ENCODE assay signal across 8 cellular contexts in genomic region chr6:169701218-169701952, GRCh38. TPM values are rescaled to one million over a fixed set of nuclear protein-coding genes. Genes with fewer than 3 reads are reported as not detected.
DNase-seq lines count a peak whose midpoint lies in the region; ATAC-seq, FAIRE-seq and TF ChIP-seq lines count a peak whose summit lies in the region.

No MANE protein-coding gene starts in this region.

- no peak for TF ChIP-seq POLR2A in H1 (IDR thresholded peaks at IDR 0.05; ENCODE audit: control extremely low read depth in 1 of 2, low read depth in 2 of 2, low read length in 2 of 2)

- H4K91ac ChIP-seq in H1 (replicated peaks; ENCODE audit: insufficient read length, low read length) = no peak overlapping the region

- H3K36me3 Mint-ChIP-seq in natural killer cell treated with Interleukin-12 subunit alpha and Interleukin-12 subunit beta and Interleukin-15 and Interleukin-18, amount 100 ng/mL, for 72 hours = no peaks in the 10 kb centered on the region

- H2AFZ ChIP-seq in OCI-LY3 (ENCODE audit: low read depth, low read length) (peak overlapping the region; percentile 72; the same call in 1 of the 2 replicates), H1 (ENCODE audit: low read length) (peak overlapping the region; percentile 55; the same call in 1 of the 2 replicates)

- ATAC-seq in natural killer cell treated with Interleukin-12 subunit alpha and Interleukin-12 subunit beta and Interleukin-15 and Interleukin-18, amount 100 ng/mL, for 72 hours = no peak

- no peak overlapping the region for H3K14ac ChIP-seq in H1 (ENCODE audit: insufficient read length)

- H4K20me1 ChIP-seq in OCI-LY3 (ENCODE audit: insufficient read depth, low read length) = 0 out of 2 replicates have a peak, but pooled peaks cover 17% of the 10 kb centered on the region
- peaks cover 4 to 15% of the 10 kb centered on the region in 2 experiments for H4K20me1 ChIP-seq in H1 (replicated peaks in 1 of 2; ENCODE audit: control insufficient read depth in 1 of 2, insufficient read depth in 2 of 2, low read length in 2 of 2)

- in situ Hi-C loops in HAP-1 (cut with MboI; ENCODE audit: low sequenced_read_pairs) = no loop called here

- peak overlapping the region; percentile 90 for H3K4me3 Mint-ChIP-seq in natural killer cell treated with Interleukin-12 subunit alpha and Interleukin-12 subunit beta and Interleukin-15 and Interleukin-18, amount 100 ng/mL, for 72 hours

- peak overlapping the region; percentile 94 for H3K9ac ChIP-seq in OCI-LY3 (ENCODE audit: low read length)
- peak overlapping the region; percentile 44 to 93 (median 76) for H3K9ac ChIP-seq in H1 (replicated peaks in 1 of 4; ENCODE audit: extremely low read depth in 1 of 4, low read depth in 3 of 4, low read length in 3 of 4)

- H3K9me3 ChIP-seq in HAP-1 = no peaks in the 10 kb centered on the region
- no peaks in the 10 kb centered on the region for H3K9me3 ChIP-seq in OCI-LY3 (ENCODE audit: insufficient read depth, low read length)
- no peaks in the 10 kb centered on the region for H3K9me3 ChIP-seq in H1 (ENCODE audit: insufficient read depth in 2 of 2, low read depth in 1 of 2, low read length in 1 of 2)

- peak; percentile 75 for DNase-seq in DMS 273 (lab: John Stamatoyannopoulos, UW; ENCODE audit: unreplicated experiment)
- DNase-seq in DMS 273 treated with DMSO at 0.1 percent for 48 hours (lab: John Stamatoyannopoulos, UW) = no peak
- DNase-seq in HAP-1 (ENCODE audit: low spot score in 2 of 2) = peak in 1 of 2 experiments; percentile 44
- DNase-seq in H1 (ENCODE audit: low read depth in 1 of 2, low spot score in 2 of 2) = no peak
- DNase-seq in natural killer cell treated with Interleukin-12 subunit alpha and Interleukin-12 subunit beta and Interleukin-15 and Interleukin-18, amount 100 ng/mL, for 72 hours (ENCODE audit: low spot score) = no peak
- no peak for DNase-seq in NCI-H1048 (lab: John Stamatoyannopoulos, UW)
- no peak for DNase-seq in central memory CD4-positive, alpha-beta T cell

- TF ChIP-seq RAD21 in H1 (IDR thresholded peaks at IDR 0.05 in 1 of 2, conservative IDR thresholded peaks at IDR 0.05 in 1 of 2; ENCODE audit: low read depth in 2 of 2, low read length in 2 of 2) = no peak

- no peak overlapping the region for H2BK12ac ChIP-seq in H1 (ENCODE audit: low read depth, low read length)

- H3K9me3 Mint-ChIP-seq in natural killer cell treated with Interleukin-12 subunit alpha and Interleukin-12 subunit beta and Interleukin-15 and Interleukin-18, amount 100 ng/mL, for 72 hours = no peaks in the 10 kb centered on the region

- no peak overlapping the region for H2AK5ac ChIP-seq in H1 (ENCODE audit: low read depth, low read length)

- no peak overlapping the region for H2BK20ac ChIP-seq in H1 (ENCODE audit: low read length)

- H3K4me3 ChIP-seq in HAP-1 (peak overlapping the region; percentile 97), OCI-LY3 (ENCODE audit: low read length) (peak overlapping the region; percentile 97), H1 (ENCODE audit: extremely low read depth in 1 of 4, insufficient read depth in 2 of 4, low read depth in 3 of 4, low read length in 4 of 4) (peak overlapping the region; percentile 79 to 96 (median 94))

- H3K27ac Mint-ChIP-seq in natural killer cell treated with Interleukin-12 subunit alpha and Interleukin-12 subunit beta and Interleukin-15 and Interleukin-18, amount 100 ng/mL, for 72 hours = peak overlapping the region; percentile 87 to 89

- H3K27me3 Mint-ChIP-seq in natural killer cell treated with Interleukin-12 subunit alpha and Interleukin-12 subunit beta and Interleukin-15 and Interleukin-18, amount 100 ng/mL, for 72 hours = no peaks in the 10 kb centered on the region

- peak overlapping the region; percentile 90 for H4K8ac ChIP-seq in H1 (ENCODE audit: extremely low read depth, insufficient read depth, low read length)

- H3K36me3 ChIP-seq in HAP-1 (replicated peaks) (peaks cover 19% of the 10 kb centered on the region), OCI-LY3 (replicated peaks; ENCODE audit: low read depth, low read length) (peaks cover 3% of the 10 kb centered on the region), H1 (ENCODE audit: control insufficient read depth in 2 of 4, insufficient read depth in 4 of 4, low read length in 3 of 4) (peaks cover 0 to 12% (median under 1%) of the 10 kb centered on the region in 4 experiments; a peak in 3 of 8 replicates)

- WGBS in H1 (ENCODE audit: extremely low coverage in 1 of 2, insufficient coverage in 1 of 2, insufficient read length in 1 of 2, insufficient replicate concordance in 2 of 2, low coverage in 1 of 2, low lambda C conversion rate in 2 of 2, missing lambda C conversion rate in 1 of 2), 2 experiments = 3% methylated on average over 34 of the region's 56 CpGs; no CpG with 5 or more reads in 1 of the 2 experiments

- CTCF ChIA-PET in H1 (lab: Charles Lee; ENCODE audit: partially characterized antibody) = no interaction called here

- H3K79me2 ChIP-seq in OCI-LY3 (ENCODE audit: low read length) (peaks cover 60% of the 10 kb centered on the region), H1 (ENCODE audit: control insufficient read depth in 1 of 2, insufficient read depth in 2 of 2, low read length in 2 of 2) (peaks cover 0 to 66% of the 10 kb centered on the region in 2 experiments; a peak in 3 of 4 replicates)

- H3K23ac ChIP-seq in H1 (ENCODE audit: insufficient read length) = no peak overlapping the region

- H3K4me1 ChIP-seq in HAP-1 (peaks cover 31% of the 10 kb centered on the region), OCI-LY3 (ENCODE audit: low read length) (peaks cover 22% of the 10 kb centered on the region), H1 (replicated peaks in 1 of 4; ENCODE audit: control insufficient read depth in 3 of 4, insufficient read depth in 4 of 4, low read length in 3 of 4) (peaks cover 0 to 16% (median 5%) of the 10 kb centered on the region in 4 experiments; a peak in 2 of 7 replicates)

- 0 out of 2 replicates have a peak overlapping the region, but pooled peaks have one; percentile 84 for H2BK15ac ChIP-seq in H1 (ENCODE audit: low read length)

- H3K4me2 ChIP-seq in OCI-LY3 (ENCODE audit: low read length) (peak overlapping the region; percentile 76), H1 (ENCODE audit: insufficient read depth in 1 of 2, low read depth in 2 of 2, low read length in 2 of 2) (peak overlapping the region; percentile 91 to 96)

- H3K4ac ChIP-seq in H1 (replicated peaks; ENCODE audit: insufficient read length, low read depth, low read length) = no peak overlapping the region

- peak overlapping the region; percentile 75 for H3K18ac ChIP-seq in H1 (ENCODE audit: extremely low read depth, low read length)

- peak overlapping the region; percentile 31 for H3K27ac ChIP-seq in OCI-LY3 (ENCODE audit: low read length)
- H3K27ac ChIP-seq in H1 (ENCODE audit: low read depth, low read length) = peak overlapping the region; percentile 88

- FAIRE-seq in H1 (lab: Jason Lieb, UNC) = no peak

- peak overlapping the region; percentile 95 for H2BK5ac ChIP-seq in H1 (ENCODE audit: low read depth, low read length)

- peaks cover 36 to 46% of the 10 kb centered on the region in 2 donors for H3K4me1 Mint-ChIP-seq in natural killer cell treated with Interleukin-12 subunit alpha and Interleukin-12 subunit beta and Interleukin-15 and Interleukin-18, amount 100 ng/mL, for 72 hours (ENCODE audit: low read depth in 2 of 2)

- H3K27me3 ChIP-seq in HAP-1 (ENCODE audit: low read depth) (no peaks in the 10 kb centered on the region), OCI-LY3 (ENCODE audit: low read depth, low read length) (no peaks in the 10 kb centered on the region), H1 (replicated peaks in 1 of 4; ENCODE audit: control insufficient read depth in 3 of 4, extremely low read depth in 1 of 4, insufficient read depth in 3 of 4, low read length in 3 of 4) (no peaks in the 10 kb centered on the region)

- TF ChIP-seq EP300 in H1 (IDR thresholded peaks at IDR 0.05; ENCODE audit: borderline replicate concordance in 1 of 2, low read depth in 2 of 2, low read length in 2 of 2) = no peak

- H4K5ac ChIP-seq in H1 (ENCODE audit: insufficient read length, low read depth, low read length) = peak overlapping the region; percentile 92

- H3K79me1 ChIP-seq in H1 (ENCODE audit: low read depth, low read length) = peaks cover 16% of the 10 kb centered on the region

- H3K56ac ChIP-seq in H1 (replicated peaks; ENCODE audit: insufficient read length, low read depth, low read length) = peak overlapping the region; percentile 78

- TF ChIP-seq CTCF in OCI-LY3 (IDR thresholded peaks at IDR 0.05; ENCODE audit: low read depth, low read length) = no peak
- TF ChIP-seq CTCF in H1 (IDR thresholded peaks at IDR 0.05; ENCODE audit: control extremely low read depth in 1 of 3, insufficient read depth in 1 of 3, low read depth in 1 of 3, low read length in 3 of 3) = no peak

- H3K23me2 ChIP-seq in H1 (ENCODE audit: low read depth, low read length) = peaks cover 5% of the 10 kb centered on the region; the same call in 1 of the 2 replicates

- POLR2A ChIA-PET in H1 (lab: Charles Lee; ENCODE audit: partially characterized antibody) = interaction anchor here (0.7 to 6.3 kb wide), 15 partner anchors 9 to 134 kb away, joined by 3 to 58 read pairs (median 5); partner anchors contain the start of genes DYNLT2, ERMARD and PHF10

- no peak overlapping the region for H2BK120ac ChIP-seq in H1 (replicated peaks; ENCODE audit: low read depth, low read length)

RNA-seq across cellular contexts. Expression of gene WDR27, which starts 0.4 kb away (rescaled TPM):
- total RNA-seq in H1 (2021; fragmentation: NEBNext Ultra II Directional; extraction: Animal tissue kit (Norgen Biotek cat#: 25700)) = 64.7 and 68.6 TPM in 2 replicates
- polyA plus RNA-seq in H1 (2011; rRNA removed) = 53.6 and 77.6 TPM in 2 replicates
- polyA plus RNA-seq in H1 (2011; cell fraction: cytosol; rRNA removed) = 77.6 TPM
- polyA plus RNA-seq in H1 (2011; cell fraction: nucleus; rRNA removed) = 539 TPM
- 45.1 to 60.7 TPM (median 52.9 TPM) in 4 replicates for polyA plus RNA-seq in H1 (2012, experiment 1 of 2)
- 5.7 TPM for polyA plus RNA-seq in H1 (2012, experiment 2 of 2)
- 39.7 TPM for polyA plus RNA-seq in H1 (2013, experiment 1 of 2)
- 35.8 TPM for polyA plus RNA-seq in H1 (2013, experiment 2 of 2)
- polyA minus RNA-seq in H1 (2011; rRNA and poly(A)+ RNA removed) = 73.4 and 74.5 TPM in 2 replicates
- polyA minus RNA-seq in H1 (2011; cell fraction: cytosol; rRNA and poly(A)+ RNA removed) = 79.7 TPM
- 253 TPM for polyA minus RNA-seq in H1 (2011; cell fraction: nucleus; rRNA and poly(A)+ RNA removed)
- total RNA-seq in natural killer cell treated with Interleukin-12 subunit alpha and Interleukin-12 subunit beta and Interleukin-15 and Interleukin-18, amount 100 ng/mL, for 72 hours = 10 to 100 TPM; 19.6 to 59.1 TPM

RNA-seq across cellular contexts. Expression of gene C6orf120, which starts 0.5 kb away (rescaled TPM):
- 29.1 and 30.6 TPM in 2 replicates for total RNA-seq in H1 (2021; fragmentation: NEBNext Ultra II Directional; extraction: Animal tissue kit (Norgen Biotek cat#: 25700))
- polyA plus RNA-seq in H1 (2011; rRNA removed) = 16.2 and 21.2 TPM in 2 replicates
- 20.4 TPM for polyA plus RNA-seq in H1 (2011; cell fraction: cytosol; rRNA removed)
- 16.1 TPM for polyA plus RNA-seq in H1 (2011; cell fraction: nucleus; rRNA removed)
- 15.2 to 22.4 TPM (median 16.6 TPM) in 4 replicates for polyA plus RNA-seq in H1 (2012, experiment 1 of 2)
- 4.7 TPM for polyA plus RNA-seq in H1 (2012, experiment 2 of 2)
- 27.9 TPM for polyA plus RNA-seq in H1 (2013, experiment 1 of 2)
- 31.0 TPM for polyA plus RNA-seq in H1 (2013, experiment 2 of 2)
- polyA minus RNA-seq in H1 (2011; rRNA and poly(A)+ RNA removed) = 9.8 and 14.2 TPM in 2 replicates
- 19.7 TPM for polyA minus RNA-seq in H1 (2011; cell fraction: cytosol; rRNA and poly(A)+ RNA removed)
- polyA minus RNA-seq in H1 (2011; cell fraction: nucleus; rRNA and poly(A)+ RNA removed) = 23.7 TPM
- total RNA-seq in natural killer cell treated with Interleukin-12 subunit alpha and Interleukin-12 subunit beta and Interleukin-15 and Interleukin-18, amount 100 ng/mL, for 72 hours = 10 to 100 TPM; 18.8 to 20.0 TPM

RNA-seq across cellular contexts. Expression of gene PHF10, which starts 22.9 kb away (rescaled TPM):
- 50.0 and 51.1 TPM in 2 replicates for total RNA-seq in H1 (2021; fragmentation: NEBNext Ultra II Directional; extraction: Animal tissue kit (Norgen Biotek cat#: 25700))
- 8.9 and 15.6 TPM in 2 replicates for polyA plus RNA-seq in H1 (2011; rRNA removed)
- 18.4 TPM for polyA plus RNA-seq in H1 (2011; cell fraction: cytosol; rRNA removed)
- polyA plus RNA-seq in H1 (2011; cell fraction: nucleus; rRNA removed) = 8.8 TPM
- 26.3 to 41.6 TPM (median 31.8 TPM) in 4 replicates for polyA plus RNA-seq in H1 (2012, experiment 1 of 2)
- 14.0 TPM for polyA plus RNA-seq in H1 (2012, experiment 2 of 2)
- polyA plus RNA-seq in H1 (2013, experiment 1 of 2) = 32.5 TPM
- polyA plus RNA-seq in H1 (2013, experiment 2 of 2) = 32.7 TPM
- polyA minus RNA-seq in H1 (2011; rRNA and poly(A)+ RNA removed) = 11.8 and 13.4 TPM in 2 replicates
- 13.4 TPM for polyA minus RNA-seq in H1 (2011; cell fraction: cytosol; rRNA and poly(A)+ RNA removed)
- polyA minus RNA-seq in H1 (2011; cell fraction: nucleus; rRNA and poly(A)+ RNA removed) = 15.8 TPM
- total RNA-seq in natural killer cell treated with Interleukin-12 subunit alpha and Interleukin-12 subunit beta and Interleukin-15 and Interleukin-18, amount 100 ng/mL, for 72 hours = 10 to 100 TPM; 33.0 to 62.0 TPM

RNA-seq across cellular contexts. Expression of gene DYNLT2, which starts 50.0 kb away (rescaled TPM):
- total RNA-seq in H1 (2021; fragmentation: NEBNext Ultra II Directional; extraction: Animal tissue kit (Norgen Biotek cat#: 25700)) = 1.6 and 1.8 TPM in 2 replicates
- 0.48 and 0.74 TPM in 2 replicates for polyA plus RNA-seq in H1 (2011; rRNA removed)
- polyA plus RNA-seq in H1 (2011; cell fraction: cytosol; rRNA removed) = 1.9 TPM
- 0.84 TPM for polyA plus RNA-seq in H1 (2011; cell fraction: nucleus; rRNA removed)
- 0.64 to 1.9 TPM (median 1.0 TPM) in 4 replicates for polyA plus RNA-seq in H1 (2012, experiment 1 of 2)
- 0.08 TPM for polyA plus RNA-seq in H1 (2012, experiment 2 of 2)
- polyA plus RNA-seq in H1 (2013, experiment 1 of 2) = 3.5 TPM
- polyA plus RNA-seq in H1 (2013, experiment 2 of 2) = 3.1 TPM
- polyA minus RNA-seq in H1 (2011; rRNA and poly(A)+ RNA removed) = 0.38 and 0.71 TPM in 2 replicates
- 0.73 TPM for polyA minus RNA-seq in H1 (2011; cell fraction: cytosol; rRNA and poly(A)+ RNA removed)
- 2.4 TPM for polyA minus RNA-seq in H1 (2011; cell fraction: nucleus; rRNA and poly(A)+ RNA removed)
- total RNA-seq in natural killer cell treated with Interleukin-12 subunit alpha and Interleukin-12 subunit beta and Interleukin-15 and Interleukin-18, amount 100 ng/mL, for 72 hours = 1 to 10 TPM; 1.5 to 2.6 TPM

RNA-seq across cellular contexts. Expression of gene ERMARD, which starts 50.0 kb away (rescaled TPM):
- total RNA-seq in H1 (2021; fragmentation: NEBNext Ultra II Directional; extraction: Animal tissue kit (Norgen Biotek cat#: 25700)) = 11.2 and 12.2 TPM in 2 replicates
- polyA plus RNA-seq in H1 (2011; rRNA removed) = 25.6 and 27.3 TPM in 2 replicates
- polyA plus RNA-seq in H1 (2011; cell fraction: cytosol; rRNA removed) = 29.5 TPM
- 41.8 TPM for polyA plus RNA-seq in H1 (2011; cell fraction: nucleus; rRNA removed)
- polyA plus RNA-seq in H1 (2012, experiment 1 of 2) = 13.9 to 19.1 TPM (median 15.5 TPM) in 4 replicates
- polyA plus RNA-seq in H1 (2012, experiment 2 of 2) = 4.3 TPM
- polyA plus RNA-seq in H1 (2013, experiment 1 of 2) = 10.4 TPM
- 10.1 TPM for polyA plus RNA-seq in H1 (2013, experiment 2 of 2)
- polyA minus RNA-seq in H1 (2011; rRNA and poly(A)+ RNA removed) = 12.0 and 13.1 TPM in 2 replicates
- 5.2 TPM for polyA minus RNA-seq in H1 (2011; cell fraction: cytosol; rRNA and poly(A)+ RNA removed)
- 14.8 TPM for polyA minus RNA-seq in H1 (2011; cell fraction: nucleus; rRNA and poly(A)+ RNA removed)
- total RNA-seq in natural killer cell treated with Interleukin-12 subunit alpha and Interleukin-12 subunit beta and Interleukin-15 and Interleukin-18, amount 100 ng/mL, for 72 hours = 10 to 100 TPM; 22.4 to 39.8 TPM
